In genomic region chr6:139582956-139583355, GRCh38 we compare ENCODE assay signal across 17 cellular contexts.
DNase-seq lines count a peak whose midpoint lies in the region; ATAC-seq and TF ChIP-seq lines count a peak whose summit lies in the region.
"Had no signal": no experiment of that assay in that cellular context is flagged by ENCODE, and none has a peak within 500 bp of the region (broad histone marks: within the 10 kb centered on the region; RNA-seq: fewer than 3 reads in every experiment).

No MANE protein-coding gene starts in this region.

- H3K27ac ChIP-seq in PC-3 (ENCODE audit: low read length) (no peak overlapping the region), mammary epithelial cell (ENCODE audit: insufficient read depth, low read depth, low read length) (peak overlapping the region; percentile 6), trophoblast cell (ENCODE audit: low read depth, low read length) (no peak overlapping the region), substantia nigra (ENCODE audit: low read depth, low read length, poor library complexity, severe bottlenecking) (no peak overlapping the region)

- ATAC-seq in PC-3 (no peak), HG03039 (IDR thresholded peaks at IDR 0.05; ENCODE audit: unreplicated experiment) (no peak)
- ATAC-seq: HepG2 had no signal

- no peak overlapping the region for H3K9ac ChIP-seq in PC-3 (ENCODE audit: low read length)
- H3K9ac ChIP-seq in mammary epithelial cell (ENCODE audit: insufficient read depth, low read length): no peak overlapping the region
- H3K9ac ChIP-seq in trophoblast cell (ENCODE audit: low read length): no peak overlapping the region

- no peak overlapping the region for H3K4ac ChIP-seq in trophoblast cell (ENCODE audit: low read depth, low read length)

- H3K9me2 ChIP-seq in PC-3 (replicated peaks; ENCODE audit: low read length): no peaks in the 10 kb centered on the region

- no peak overlapping the region for H2BK5ac ChIP-seq in trophoblast cell (ENCODE audit: low read depth, low read length, poor library complexity)

- H3K27me3 Mint-ChIP-seq in activated naive CD4-positive, alpha-beta T cell treated with anti-CD3 and anti-CD28 coated beads, Interleukin-2, amount 10 ng/mL, durations not matched to agents 7 days and 5 days: peaks cover under 1% of the 10 kb centered on the region

- H3K9me3 ChIP-seq in PC-3 (ENCODE audit: low read length): no peaks in the 10 kb centered on the region
- no peaks in the 10 kb centered on the region for H3K9me3 ChIP-seq in mammary epithelial cell (replicated peaks; ENCODE audit: insufficient read depth, low read length)
- H3K9me3 ChIP-seq in trophoblast cell (ENCODE audit: insufficient read depth, low read depth, low read length): no peaks in the 10 kb centered on the region
- H3K9me3 ChIP-seq: BE2C had no signal

- POLR2A ChIA-PET in PC-3 (lab: Charles Lee; ENCODE audit: unreplicated experiment): no interaction called here

- H3K36me3 ChIP-seq in PC-3 (ENCODE audit: low read depth, low read length) (no peaks in the 10 kb centered on the region), mammary epithelial cell (ENCODE audit: insufficient read depth, low read length) (no peaks in the 10 kb centered on the region), trophoblast cell (ENCODE audit: control insufficient read depth in 1 of 2, insufficient read depth in 2 of 2, low read length in 2 of 2) (no peaks in the 10 kb centered on the region)
- H3K36me3 ChIP-seq: BE2C had no signal

- H2BK12ac ChIP-seq in trophoblast cell (ENCODE audit: low read length): peak overlapping the region; percentile 61

- H3K4me1 Mint-ChIP-seq in activated naive CD4-positive, alpha-beta T cell treated with anti-CD3 and anti-CD28 coated beads, Interleukin-2, amount 10 ng/mL, durations not matched to agents 7 days and 5 days: peaks cover 19% of the 10 kb centered on the region

- intact Hi-C loops in PC-3 (cut with micrococcal nuclease): no loop called here
- intact Hi-C loops in mammary epithelial cell (cut with micrococcal nuclease): no loop called here

- H4K12ac ChIP-seq in trophoblast cell (ENCODE audit: low read depth, low read length): no peak overlapping the region

- H3K36me3 Mint-ChIP-seq in activated naive CD4-positive, alpha-beta T cell treated with anti-CD3 and anti-CD28 coated beads, Interleukin-2, amount 10 ng/mL, durations not matched to agents 7 days and 5 days: no peaks in the 10 kb centered on the region

- peak overlapping the region; percentile 69 for H2AK5ac ChIP-seq in trophoblast cell (ENCODE audit: low read length)

- BruUV-seq in PC-3 (replicated peaks; lab: Mats Ljungman, UMichigan) (no TSS peak), mammary epithelial cell (replicated peaks; lab: Mats Ljungman, UMichigan) (no TSS peak)

- peak overlapping the region; percentile 24 for H2BK120ac ChIP-seq in trophoblast cell (ENCODE audit: insufficient read depth, low read length, poor library complexity)

- H2AFZ ChIP-seq in PC-3 (ENCODE audit: low read length) (no peak overlapping the region), mammary epithelial cell (ENCODE audit: low read depth, low read length) (no peak overlapping the region), trophoblast cell (ENCODE audit: insufficient read depth, low read length, poor library complexity) (no peak overlapping the region)

- CTCF ChIA-PET in PC-3 (lab: Charles Lee): no interaction called here
- CTCF ChIA-PET in mammary epithelial cell (lab: Charles Lee; ENCODE audit: low non-redundant PET): no interaction called here
- CTCF ChIA-PET in activated naive CD4-positive, alpha-beta T cell treated with anti-CD3 and anti-CD28 coated beads, Interleukin-2, amount 10 ng/mL, durations not matched to agents 7 days and 5 days (lab: Charles Lee): no interaction called here

- in situ Hi-C loops in mammary epithelial cell (cut with MboI; ENCODE audit: low sequenced_read_pairs in 2 of 2): no loop called here

- H3K27ac Mint-ChIP-seq in activated naive CD4-positive, alpha-beta T cell treated with anti-CD3 and anti-CD28 coated beads, Interleukin-2, amount 10 ng/mL, durations not matched to agents 7 days and 5 days: no peak overlapping the region
- H3K27ac Mint-ChIP-seq: CD4-positive, alpha-beta T cell had no signal

- H3K4me2 ChIP-seq in PC-3 (ENCODE audit: low read length) (peak overlapping the region; percentile 25), mammary epithelial cell (ENCODE audit: insufficient read depth, low read depth, low read length) (no peak overlapping the region), trophoblast cell (ENCODE audit: low read length) (no peak overlapping the region)

- no peaks in the 10 kb centered on the region for H4K20me1 ChIP-seq in PC-3 (ENCODE audit: low read length)
- no peaks in the 10 kb centered on the region for H4K20me1 ChIP-seq in mammary epithelial cell (ENCODE audit: insufficient read depth, low read length)

- H3K4me3 Mint-ChIP-seq in activated naive CD4-positive, alpha-beta T cell treated with anti-CD3 and anti-CD28 coated beads, Interleukin-2, amount 10 ng/mL, durations not matched to agents 7 days and 5 days: no peak overlapping the region
- H3K4me3 Mint-ChIP-seq: CD4-positive, alpha-beta T cell had no signal

- H4K8ac ChIP-seq in trophoblast cell (ENCODE audit: low read depth, low read length): peak overlapping the region; percentile 29

- H3K4me3 ChIP-seq in PC-3 (ENCODE audit: low read length): no peak overlapping the region
- no peak overlapping the region for H3K4me3 ChIP-seq in mammary epithelial cell (replicated peaks in 1 of 3; ENCODE audit: insufficient read depth in 1 of 3, low read depth in 2 of 3, low read length in 3 of 3)
- H3K4me3 ChIP-seq in trophoblast cell (ENCODE audit: low read depth, low read length): no peak overlapping the region

- peak overlapping the region; percentile 48 for H3K14ac ChIP-seq in trophoblast cell (ENCODE audit: low read length)

- H3K79me2 ChIP-seq in PC-3 (ENCODE audit: low read length): no peaks in the 10 kb centered on the region
- H3K79me2 ChIP-seq in mammary epithelial cell (ENCODE audit: insufficient read depth, low read length): no peaks in the 10 kb centered on the region
- H3K79me2 ChIP-seq in trophoblast cell (ENCODE audit: control insufficient read depth, insufficient read depth, low read length, poor library complexity): no peaks in the 10 kb centered on the region

- H3K4me1 ChIP-seq in PC-3 (ENCODE audit: insufficient read depth, low read length): peaks cover 24% of the 10 kb centered on the region
- H3K4me1 ChIP-seq in mammary epithelial cell (ENCODE audit: insufficient read depth, low read length): peaks cover 22% of the 10 kb centered on the region
- H3K4me1 ChIP-seq in trophoblast cell (ENCODE audit: control insufficient read depth in 1 of 2, insufficient read depth in 2 of 2, low read length in 2 of 2): peaks cover 3 to 9% of the 10 kb centered on the region in 2 experiments
- H3K4me1 ChIP-seq: BE2C had no signal

- DNase-seq in EL: peak; percentile 79
- DNase-seq in PC-3: no peak
- peak; percentile 12 for DNase-seq in mammary epithelial cell
- peak in 1 of 2 donors; percentile 67 for DNase-seq in trophoblast cell
- DNase-seq in activated naive CD4-positive, alpha-beta T cell treated with anti-CD3 and anti-CD28 coated beads, Interleukin-2, amount 10 ng/mL, durations not matched to agents 7 days and 5 days: no peak
- no peak for DNase-seq in activated T-cell treated with anti-CD3 and anti-CD28 coated beads, Interleukin-2, amount 50 U/mL, for 48 hours
- no peak for DNase-seq in substantia nigra (lab: John Stamatoyannopoulos, UW)
- DNase-seq: BE2C; CD4-positive, alpha-beta T cell; GOT3; MM.1S; NCI-H1105; NCI-H1694; NCI-H524; SIG-M5 had no signal

- no peak for TF ChIP-seq CTCF in PC-3 (conservative IDR thresholded peaks at IDR 0.05; ENCODE audit: low read depth, low read length)
- no peak for TF ChIP-seq CTCF in mammary epithelial cell (conservative IDR thresholded peaks at IDR 0.05 in 1 of 2, IDR thresholded peaks at IDR 0.05 in 1 of 2; ENCODE audit: extremely low read depth in 1 of 2, insufficient read depth in 1 of 2, low read depth in 1 of 2, low read length in 2 of 2)

- H3K27me3 ChIP-seq in PC-3 (ENCODE audit: low read length) (no peaks in the 10 kb centered on the region), mammary epithelial cell (ENCODE audit: insufficient read depth, low read length) (no peaks in the 10 kb centered on the region), trophoblast cell (ENCODE audit: insufficient read depth, low read length) (no peaks in the 10 kb centered on the region)
- H3K27me3 ChIP-seq: BE2C had no signal

- H3F3A ChIP-seq in PC-3 (ENCODE audit: low read length, unreplicated experiment): peaks cover 4% of the 10 kb centered on the region

- no peaks in the 10 kb centered on the region for H3K9me3 Mint-ChIP-seq in activated naive CD4-positive, alpha-beta T cell treated with anti-CD3 and anti-CD28 coated beads, Interleukin-2, amount 10 ng/mL, durations not matched to agents 7 days and 5 days
- H3K9me3 Mint-ChIP-seq: CD4-positive, alpha-beta T cell had no signal

- H4K91ac ChIP-seq in trophoblast cell (ENCODE audit: low read depth, low read length): peak overlapping the region; percentile 79

- H3K23ac ChIP-seq in trophoblast cell (ENCODE audit: low read length): no peak overlapping the region

- no peak overlapping the region for H3K18ac ChIP-seq in trophoblast cell (ENCODE audit: low read length)

- 100% methylated on average over 2 of the region's 2 CpGs for WGBS in mammary epithelial cell (ENCODE audit: low coverage, missing lambda C conversion rate)
- WGBS in trophoblast cell (ENCODE audit: extremely low coverage, insufficient coverage, insufficient read length): no CpG with 5 or more reads among the region's 2 CpGs

- peaks cover 14% of the 10 kb centered on the region for H3K79me1 ChIP-seq in trophoblast cell (ENCODE audit: low read length)

- dilution Hi-C loops in mammary epithelial cell (cut with HindIII; ENCODE audit: low sequenced_read_pairs): no loop called here

Comparison
In these comparisons a context has a peak if more than half of its experiments do, and no peak if none do; other contexts are left out.
1. DNase-seq: peak in EL (single experiment) and mammary epithelial cell (single experiment); none in PC-3 (single experiment), activated naive CD4-positive, alpha-beta T cell treated with anti-CD3 and anti-CD28 coated beads, Interleukin-2, amount 10 ng/mL, durations not matched to agents 7 days and 5 days (single experiment), activated T-cell treated with anti-CD3 and anti-CD28 coated beads, Interleukin-2, amount 50 U/mL, for 48 hours (0 of 2) and substantia nigra (0 of 49).